ENCODE assay signal across 1 cellular context in genomic region chr3:37625051-37625450, GRCh38.
TF ChIP-seq lines count a peak whose summit lies in the region.

No MANE protein-coding gene starts in this region.

TF ChIP-seq in GM23338, 12 proteins besides CTCF, POLR2A, EP300 and RAD21 (continued from another document):
- TF ChIP-seq, protein P1, sequence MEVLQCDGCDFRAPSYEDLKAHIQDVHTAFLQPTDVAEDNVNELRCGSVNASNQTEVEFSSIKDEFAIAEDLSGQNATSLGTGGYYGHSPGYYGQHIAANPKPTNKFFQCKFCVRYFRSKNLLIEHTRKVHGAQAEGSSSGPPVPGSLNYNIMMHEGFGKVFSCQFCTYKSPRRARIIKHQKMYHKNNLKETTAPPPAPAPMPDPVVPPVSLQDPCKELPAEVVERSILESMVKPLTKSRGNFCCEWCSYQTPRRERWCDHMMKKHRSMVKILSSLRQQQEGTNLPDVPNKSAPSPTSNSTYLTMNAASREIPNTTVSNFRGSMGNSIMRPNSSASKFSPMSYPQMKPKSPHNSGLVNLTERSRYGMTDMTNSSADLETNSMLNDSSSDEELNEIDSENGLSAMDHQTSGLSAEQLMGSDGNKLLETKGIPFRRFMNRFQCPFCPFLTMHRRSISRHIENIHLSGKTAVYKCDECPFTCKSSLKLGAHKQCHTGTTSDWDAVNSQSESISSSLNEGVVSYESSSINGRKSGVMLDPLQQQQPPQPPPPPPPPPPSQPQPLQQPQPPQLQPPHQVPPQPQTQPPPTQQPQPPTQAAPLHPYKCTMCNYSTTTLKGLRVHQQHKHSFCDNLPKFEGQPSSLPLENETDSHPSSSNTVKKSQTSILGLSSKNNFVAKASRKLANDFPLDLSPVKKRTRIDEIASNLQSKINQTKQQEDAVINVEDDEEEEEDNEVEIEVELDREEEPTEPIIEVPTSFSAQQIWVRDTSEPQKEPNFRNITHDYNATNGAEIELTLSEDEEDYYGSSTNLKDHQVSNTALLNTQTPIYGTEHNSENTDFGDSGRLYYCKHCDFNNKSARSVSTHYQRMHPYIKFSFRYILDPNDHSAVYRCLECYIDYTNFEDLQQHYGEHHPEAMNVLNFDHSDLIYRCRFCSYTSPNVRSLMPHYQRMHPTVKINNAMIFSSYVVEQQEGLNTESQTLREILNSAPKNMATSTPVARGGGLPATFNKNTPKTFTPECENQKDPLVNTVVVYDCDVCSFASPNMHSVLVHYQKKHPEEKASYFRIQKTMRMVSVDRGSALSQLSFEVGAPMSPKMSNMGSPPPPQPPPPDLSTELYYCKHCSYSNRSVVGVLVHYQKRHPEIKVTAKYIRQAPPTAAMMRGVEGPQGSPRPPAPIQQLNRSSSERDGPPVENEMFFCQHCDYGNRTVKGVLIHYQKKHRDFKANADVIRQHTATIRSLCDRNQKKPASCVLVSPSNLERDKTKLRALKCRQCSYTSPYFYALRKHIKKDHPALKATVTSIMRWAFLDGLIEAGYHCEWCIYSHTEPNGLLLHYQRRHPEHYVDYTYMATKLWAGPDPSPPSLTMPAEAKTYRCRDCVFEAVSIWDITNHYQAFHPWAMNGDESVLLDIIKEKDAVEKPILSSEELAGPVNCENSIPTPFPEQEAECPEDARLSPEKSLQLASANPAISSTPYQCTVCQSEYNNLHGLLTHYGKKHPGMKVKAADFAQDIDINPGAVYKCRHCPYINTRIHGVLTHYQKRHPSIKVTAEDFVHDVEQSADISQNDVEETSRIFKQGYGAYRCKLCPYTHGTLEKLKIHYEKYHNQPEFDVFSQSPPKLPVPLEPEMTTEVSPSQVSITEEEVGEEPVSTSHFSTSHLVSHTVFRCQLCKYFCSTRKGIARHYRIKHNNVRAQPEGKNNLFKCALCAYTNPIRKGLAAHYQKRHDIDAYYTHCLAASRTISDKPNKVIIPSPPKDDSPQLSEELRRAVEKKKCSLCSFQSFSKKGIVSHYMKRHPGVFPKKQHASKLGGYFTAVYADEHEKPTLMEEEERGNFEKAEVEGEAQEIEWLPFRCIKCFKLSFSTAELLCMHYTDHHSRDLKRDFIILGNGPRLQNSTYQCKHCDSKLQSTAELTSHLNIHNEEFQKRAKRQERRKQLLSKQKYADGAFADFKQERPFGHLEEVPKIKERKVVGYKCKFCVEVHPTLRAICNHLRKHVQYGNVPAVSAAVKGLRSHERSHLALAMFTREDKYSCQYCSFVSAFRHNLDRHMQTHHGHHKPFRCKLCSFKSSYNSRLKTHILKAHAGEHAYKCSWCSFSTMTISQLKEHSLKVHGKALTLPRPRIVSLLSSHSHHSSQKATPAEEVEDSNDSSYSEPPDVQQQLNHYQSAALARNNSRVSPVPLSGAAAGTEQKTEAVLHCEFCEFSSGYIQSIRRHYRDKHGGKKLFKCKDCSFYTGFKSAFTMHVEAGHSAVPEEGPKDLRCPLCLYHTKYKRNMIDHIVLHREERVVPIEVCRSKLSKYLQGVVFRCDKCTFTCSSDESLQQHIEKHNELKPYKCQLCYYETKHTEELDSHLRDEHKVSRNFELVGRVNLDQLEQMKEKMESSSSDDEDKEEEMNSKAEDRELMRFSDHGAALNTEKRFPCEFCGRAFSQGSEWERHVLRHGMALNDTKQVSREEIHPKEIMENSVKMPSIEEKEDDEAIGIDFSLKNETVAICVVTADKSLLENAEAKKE (CRISPR knock-in tag; IDR thresholded peaks at IDR 0.05) = no peak
- TF ChIP-seq ZNF114 (CRISPR knock-in tag; IDR thresholded peaks at IDR 0.05) = no peak
